Comparison of ENCODE assay signal across 8 cellular contexts in genomic region chr14:92659765-92660561, GRCh38.
DNase-seq lines count a peak whose midpoint lies in the region; ATAC-seq and TF ChIP-seq lines count a peak whose summit lies in the region.

No MANE protein-coding gene starts in this region.

- H3K27me3 ChIP-seq in WERI-Rb-1 (ENCODE audit: insufficient read depth, low read depth, severe bottlenecking) (no peaks in the 10 kb centered on the region), ovary (no peaks in the 10 kb centered on the region)

- H3K4me1 Mint-ChIP-seq in stimulated activated naive B cell treated with anti-CD40 and anti-IgM and Interleukin-4, amounts not matched to agents 10 μg/mL and 1 μg/mL and 100 μg/mL, for 72 hours, result peaks cover 84 to 95% of the 10 kb centered on the region in 2 donors

- H3K36me3 Mint-ChIP-seq in stimulated activated naive B cell treated with anti-CD40 and anti-IgM and Interleukin-4, amounts not matched to agents 10 μg/mL and 1 μg/mL and 100 μg/mL, for 72 hours, result peaks cover 77 to 96% of the 10 kb centered on the region in 2 donors

- no peak for TF ChIP-seq POLR2A in ovary (IDR thresholded peaks at IDR 0.05)

- H3K27ac ChIP-seq in WERI-Rb-1 (0 out of 2 replicates have a peak overlapping the region, but pooled peaks have one; percentile 23), ovary (no peak overlapping the region)

- intact Hi-C loops in left cardiac atrium (cut with DNase I) (no loop called here), ovary (cut with DNase I) (no loop called here)

- no peaks in the 10 kb centered on the region for H3K36me3 ChIP-seq in WERI-Rb-1
- H3K36me3 ChIP-seq in ovary, result no peaks in the 10 kb centered on the region

- H3K4me3 Mint-ChIP-seq in stimulated activated naive B cell treated with anti-CD40 and anti-IgM and Interleukin-4, amounts not matched to agents 10 μg/mL and 1 μg/mL and 100 μg/mL, for 72 hours, result peak overlapping the region; percentile 24 to 46

- H3K27ac Mint-ChIP-seq in stimulated activated naive B cell treated with anti-CD40 and anti-IgM and Interleukin-4, amounts not matched to agents 10 μg/mL and 1 μg/mL and 100 μg/mL, for 72 hours, result peak overlapping the region; percentile 97

- H3K27me3 Mint-ChIP-seq in stimulated activated naive B cell treated with anti-CD40 and anti-IgM and Interleukin-4, amounts not matched to agents 10 μg/mL and 1 μg/mL and 100 μg/mL, for 72 hours, result no peaks in the 10 kb centered on the region

- H3K4me3 ChIP-seq in WERI-Rb-1 (ENCODE audit: low read depth, low read length) (no peak overlapping the region), ovary (no peak overlapping the region)

- no peaks in the 10 kb centered on the region for H3K4me1 ChIP-seq in ovary (ENCODE audit: insufficient read depth)

- H3K9me3 Mint-ChIP-seq in stimulated activated naive B cell treated with anti-CD40 and anti-IgM and Interleukin-4, amounts not matched to agents 10 μg/mL and 1 μg/mL and 100 μg/mL, for 72 hours, result peaks cover 0 to 2% of the 10 kb centered on the region in 2 donors

- no peak for TF ChIP-seq EP300 in ovary (IDR thresholded peaks at IDR 0.05)

- WGBS in ovary, 3 donors, result 71 to 81% (median 73%) methylated on average over 11 of the region's 11 CpGs

- DNase-seq in WERI-Rb-1 (peak; percentile 54), left cardiac atrium (peak; percentile 46), ovary (no peak), SK-N-DZ (ENCODE audit: low spot score) (no peak), cerebellar nuclear complex (lab: John Stamatoyannopoulos, UW) (no peak)
- DNase-seq in stimulated activated naive B cell treated with anti-CD40 and anti-IgM and Interleukin-4, amounts not matched to agents 10 μg/mL and 1 μg/mL and 100 μg/mL, for 72 hours, result peak; percentile 51

- ATAC-seq in HG03432 (IDR thresholded peaks at IDR 0.05; ENCODE audit: unreplicated experiment), result peak; percentile 34
- peak; percentile 53 to 56 for ATAC-seq in left cardiac atrium
- peak; percentile 73 to 77 for ATAC-seq in stimulated activated naive B cell treated with anti-CD40 and anti-IgM and Interleukin-4, amounts not matched to agents 10 μg/mL and 1 μg/mL and 100 μg/mL, for 72 hours (replicated peaks)
- no peak for ATAC-seq in GM18909 (IDR thresholded peaks at IDR 0.05; ENCODE audit: poor library complexity, unreplicated experiment)

- no peak for TF ChIP-seq CTCF in WERI-Rb-1 (IDR thresholded peaks at IDR 0.05; ENCODE audit: low read depth, low read length)
- TF ChIP-seq CTCF in ovary (IDR thresholded peaks at IDR 0.05), result no peak

- H3K9me3 ChIP-seq in WERI-Rb-1 (ENCODE audit: severe bottlenecking) (no peaks in the 10 kb centered on the region), ovary (no peaks in the 10 kb centered on the region)

Comparison
In these comparisons a context has a peak if more than half of its experiments do, and no peak if none do; other contexts are left out.
1. DNase-seq: peak in WERI-Rb-1 (single experiment), left cardiac atrium (single experiment) and stimulated activated naive B cell treated with anti-CD40 and anti-IgM and Interleukin-4, amounts not matched to agents 10 μg/mL and 1 μg/mL and 100 μg/mL, for 72 hours (single experiment); none in ovary (0 of 5), SK-N-DZ (single experiment) and cerebellar nuclear complex (0 of 2).